8 cellular contexts compared by ENCODE assay signal in the genomic region with DNA sequence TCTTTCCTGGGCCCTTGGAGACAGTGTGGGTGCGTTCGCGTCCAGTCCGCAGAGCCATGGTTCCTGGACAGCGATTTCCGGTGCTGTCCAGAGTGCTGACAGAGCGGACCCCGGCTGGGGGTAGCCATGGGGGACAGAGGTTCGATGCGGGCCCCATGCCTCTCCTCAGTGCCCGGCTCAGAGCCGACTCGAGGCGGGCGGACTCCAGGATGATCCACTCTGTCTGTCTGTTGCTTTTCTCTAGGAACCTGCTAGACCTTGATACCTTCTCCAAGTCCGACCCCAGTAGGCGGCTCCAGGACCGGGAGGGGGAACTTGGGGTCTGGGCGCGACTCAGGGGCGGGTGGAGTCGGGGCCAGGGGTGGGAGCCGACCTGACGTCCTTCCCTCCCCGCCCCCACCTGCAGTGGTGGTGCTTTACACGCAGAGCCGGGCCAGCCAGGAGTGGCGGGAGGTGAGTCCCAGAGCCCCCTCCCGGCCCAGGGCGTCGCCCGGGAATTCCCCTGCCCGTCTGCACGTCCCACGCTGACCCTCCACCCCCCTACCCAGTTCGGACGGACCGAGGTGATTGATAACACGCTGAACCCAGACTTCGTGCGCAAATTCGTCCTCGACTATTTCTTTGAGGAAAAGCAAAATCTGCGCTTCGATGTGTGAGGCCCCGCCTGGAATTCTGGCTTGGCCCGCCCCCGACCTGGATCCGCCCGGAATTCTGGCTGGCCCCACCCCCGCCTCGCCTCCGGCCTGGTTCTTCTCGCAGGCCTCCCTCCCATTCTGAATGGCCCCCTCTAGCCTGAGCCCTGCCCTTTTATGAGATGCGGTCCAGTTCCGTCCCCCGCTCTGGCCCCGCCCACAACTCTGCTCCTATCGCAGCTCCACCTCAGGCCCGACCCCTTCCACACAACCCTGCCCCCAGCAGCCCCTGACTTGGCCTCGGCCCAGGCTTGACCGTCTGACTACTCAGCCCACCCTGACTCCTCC. TPM values are rescaled to one million over a fixed set of nuclear protein-coding genes. Genes with fewer than 3 reads are reported as not detected.
DNase-seq lines count a peak whose midpoint lies in the region; ATAC-seq, FAIRE-seq and TF ChIP-seq lines count a peak whose summit lies in the region.

No MANE protein-coding gene starts in this region.

- TF ChIP-seq POLR2A in H1 (IDR thresholded peaks at IDR 0.05; ENCODE audit: control extremely low read depth in 1 of 2, low read depth in 2 of 2, low read length in 2 of 2), result peak in 1 of 2 experiments; percentile 37; a peak in 2 of 3 replicates
- TF ChIP-seq POLR2A in vagina (IDR thresholded peaks at IDR 0.05), result no peak

- no peak overlapping the region for H3K56ac ChIP-seq in H1 (replicated peaks; ENCODE audit: insufficient read length, low read depth, low read length)

- H3K23ac ChIP-seq in H1 (ENCODE audit: insufficient read length), result no peak overlapping the region

- H2BK12ac ChIP-seq in H1 (ENCODE audit: low read depth, low read length), result no peak overlapping the region

- H3K18ac ChIP-seq in H1 (ENCODE audit: extremely low read depth, low read length), result no peak overlapping the region

- H3K79me2 ChIP-seq in H1 (ENCODE audit: control insufficient read depth in 1 of 2, insufficient read depth in 2 of 2, low read length in 2 of 2), result no peaks in the 10 kb centered on the region

- H3K23me2 ChIP-seq in H1 (ENCODE audit: low read depth, low read length), result peaks cover 15% of the 10 kb centered on the region; the same call in 1 of the 2 replicates

- H4K20me1 ChIP-seq in H1 (replicated peaks in 1 of 2; ENCODE audit: control insufficient read depth in 1 of 2, insufficient read depth in 2 of 2, low read length in 2 of 2), result peaks cover 0 to 6% of the 10 kb centered on the region in 2 experiments

- H3K9me3 ChIP-seq in RWPE2 (ENCODE audit: severe bottlenecking), result no peaks in the 10 kb centered on the region
- no peaks in the 10 kb centered on the region for H3K9me3 ChIP-seq in H1 (ENCODE audit: insufficient read depth in 2 of 2, low read depth in 1 of 2, low read length in 1 of 2)
- H3K9me3 ChIP-seq in vagina, result no peaks in the 10 kb centered on the region

- TF ChIP-seq EP300 in H1 (IDR thresholded peaks at IDR 0.05; ENCODE audit: borderline replicate concordance in 1 of 2, low read depth in 2 of 2, low read length in 2 of 2), result no peak; a peak in 1 of 3 replicates

- no peak overlapping the region for H3K27ac ChIP-seq in RWPE2 (ENCODE audit: poor library complexity, severe bottlenecking)
- H3K27ac ChIP-seq in H1 (ENCODE audit: low read depth, low read length), result no peak overlapping the region
- H3K27ac ChIP-seq in vagina, result no peak overlapping the region

- H3K4me3 Mint-ChIP-seq in mesothelial cell of epicardium, result peak overlapping the region; percentile 54

- peak overlapping the region in 1 of 4 experiments; percentile 41; a peak in 1 of 7 replicates for H3K9ac ChIP-seq in H1 (replicated peaks in 1 of 4; ENCODE audit: extremely low read depth in 1 of 4, low read depth in 3 of 4, low read length in 3 of 4)

- H3K14ac ChIP-seq in H1 (ENCODE audit: insufficient read length), result no peak overlapping the region

- no peak overlapping the region for H3K4ac ChIP-seq in H1 (replicated peaks; ENCODE audit: insufficient read length, low read depth, low read length)

- peaks cover 8% of the 10 kb centered on the region for H3K27me3 ChIP-seq in RWPE2 (ENCODE audit: insufficient read depth, poor library complexity, severe bottlenecking)
- H3K27me3 ChIP-seq in H1 (replicated peaks in 1 of 4; ENCODE audit: control insufficient read depth in 3 of 4, extremely low read depth in 1 of 4, insufficient read depth in 3 of 4, low read length in 3 of 4), result peaks cover 0 to 23% (median 11%) of the 10 kb centered on the region in 4 experiments; a peak in 5 of 7 replicates
- H3K27me3 ChIP-seq in vagina, result no peaks in the 10 kb centered on the region

- intact Hi-C loops in vagina (cut with DNase I), result no loop called here

- H2AK5ac ChIP-seq in H1 (ENCODE audit: low read depth, low read length), result no peak overlapping the region

- H3K4me1 ChIP-seq in RWPE2 (ENCODE audit: insufficient read depth, poor library complexity, severe bottlenecking) (no peaks in the 10 kb centered on the region), H1 (replicated peaks in 1 of 4; ENCODE audit: control insufficient read depth in 3 of 4, insufficient read depth in 4 of 4, low read length in 3 of 4) (peaks cover 0 to 9% (median 5%) of the 10 kb centered on the region in 4 experiments; a peak in 5 of 7 replicates), vagina (peaks cover 19% of the 10 kb centered on the region)

- H2BK15ac ChIP-seq in H1 (ENCODE audit: low read length), result no peak overlapping the region

- no peak overlapping the region for H2BK120ac ChIP-seq in H1 (replicated peaks; ENCODE audit: low read depth, low read length)

- TF ChIP-seq CTCF in RWPE2 (IDR thresholded peaks at IDR 0.05; ENCODE audit: poor library complexity, severe bottlenecking) (no peak), H1 (IDR thresholded peaks at IDR 0.05; ENCODE audit: control extremely low read depth in 1 of 3, insufficient read depth in 1 of 3, low read depth in 1 of 3, low read length in 3 of 3) (no peak), mesothelial cell of epicardium (IDR thresholded peaks at IDR 0.05; ENCODE audit: unreplicated experiment) (no peak), vagina (IDR thresholded peaks at IDR 0.05) (no peak)

- H4K8ac ChIP-seq in H1 (ENCODE audit: extremely low read depth, insufficient read depth, low read length), result peak overlapping the region; percentile 82; the same call in 1 of the 2 replicates

- H4K5ac ChIP-seq in H1 (ENCODE audit: insufficient read length, low read depth, low read length), result no peak overlapping the region

- 5% methylated on average over 32 of the region's 62 CpGs; no CpG with 5 or more reads in 1 of the 2 experiments for WGBS in H1 (ENCODE audit: extremely low coverage in 1 of 2, insufficient coverage in 1 of 2, insufficient read length in 1 of 2, insufficient replicate concordance in 2 of 2, low coverage in 1 of 2, low lambda C conversion rate in 2 of 2, missing lambda C conversion rate in 1 of 2), 2 experiments

- H3K4me1 Mint-ChIP-seq in mesothelial cell of epicardium, result peaks cover 8% of the 10 kb centered on the region

- FAIRE-seq in H1 (lab: Jason Lieb, UNC), result peak; percentile 69

- peak; percentile 67 for ATAC-seq in RWPE2 (ENCODE audit: low read depth)

- peaks cover 55% of the 10 kb centered on the region for H3K27me3 Mint-ChIP-seq in mesothelial cell of epicardium (ENCODE audit: low read depth)

- H3K27ac Mint-ChIP-seq in mesothelial cell of epicardium, result no peak overlapping the region

- H3K9me3 Mint-ChIP-seq in mesothelial cell of epicardium, result no peaks in the 10 kb centered on the region

- H3K4me2 ChIP-seq in H1 (ENCODE audit: insufficient read depth in 1 of 2, low read depth in 2 of 2, low read length in 2 of 2), result peak overlapping the region; percentile 90 to 98

- POLR2A ChIA-PET in H1 (lab: Charles Lee; ENCODE audit: partially characterized antibody), result interaction anchor here (0.6 to 1.7 kb wide), 7 partner anchors 11 to 234 kb away, joined by 3 to 7 read pairs (median 4); a partner anchor contains a TSS

- TF ChIP-seq RAD21 in H1 (IDR thresholded peaks at IDR 0.05 in 1 of 2, conservative IDR thresholded peaks at IDR 0.05 in 1 of 2; ENCODE audit: low read depth in 2 of 2, low read length in 2 of 2), result no peak

- no peak overlapping the region for H2BK5ac ChIP-seq in H1 (ENCODE audit: low read depth, low read length)

- H3K36me3 ChIP-seq in RWPE2 (ENCODE audit: low read depth), result no peaks in the 10 kb centered on the region
- no peaks in the 10 kb centered on the region; a peak in 2 of 8 replicates for H3K36me3 ChIP-seq in H1 (ENCODE audit: control insufficient read depth in 2 of 4, insufficient read depth in 4 of 4, low read length in 3 of 4)
- peaks cover 0 to 12% of the 10 kb centered on the region in 2 donors for H3K36me3 ChIP-seq in vagina

- H2BK20ac ChIP-seq in H1 (ENCODE audit: low read length), result no peak overlapping the region

- CTCF ChIA-PET in H1 (lab: Charles Lee; ENCODE audit: partially characterized antibody), result interaction anchor here (1.7 to 7.7 kb wide), 2 partner anchors 22 kb away, joined by 9 to 43 read pairs; no protein-coding TSS in a partner anchor

- DNase-seq in NCI-H748 (lab: John Stamatoyannopoulos, UW; ENCODE audit: unreplicated experiment) (peak; percentile 81), NCI-H748 treated with DMSO at 0.1 percent for 48 hours (lab: John Stamatoyannopoulos, UW) (no peak), RWPE2 (ENCODE audit: low spot score) (no peak), H1 (ENCODE audit: low read depth in 1 of 2, low spot score in 2 of 2) (peak; percentile 90 to 96), mesothelial cell of epicardium (ENCODE audit: low spot score in 2 of 2, unreplicated experiment in 2 of 2) (peak; percentile 42 to 73), vagina (ENCODE audit: extremely low spot score in 2 of 2) (no peak), GM19240 (ENCODE audit: insufficient read length, low spot score) (no peak)
- no peak for DNase-seq in effector CD4-positive, alpha-beta T cell

- H3K4me3 ChIP-seq in RWPE2 (ENCODE audit: severe bottlenecking), result peak overlapping the region; percentile 9
- H3K4me3 ChIP-seq in H1 (ENCODE audit: extremely low read depth in 1 of 4, insufficient read depth in 2 of 4, low read depth in 3 of 4, low read length in 4 of 4), result peak overlapping the region; percentile 55 to 66 (median 60); a peak in 7 of 8 replicates
- peak overlapping the region; percentile 22 to 30 for H3K4me3 ChIP-seq in vagina

- no peaks in the 10 kb centered on the region for H3K79me1 ChIP-seq in H1 (ENCODE audit: low read depth, low read length)

- no peak overlapping the region for H2AFZ ChIP-seq in H1 (ENCODE audit: low read length)

- H4K91ac ChIP-seq in H1 (replicated peaks; ENCODE audit: insufficient read length, low read length), result peak overlapping the region; percentile 52

- H3K36me3 Mint-ChIP-seq in mesothelial cell of epicardium, result peaks cover 15% of the 10 kb centered on the region

RNA-seq across cellular contexts. Expression of a gene that starts 1.0 kb away (rescaled TPM):
- total RNA-seq in H1 (2021; fragmentation: NEBNext Ultra II Directional; extraction: Animal tissue kit (Norgen Biotek cat#: 25700)), result 4.4 and 4.8 TPM in 2 replicates
- polyA plus RNA-seq in H1 (2011; rRNA removed), result 6.0 and 7.1 TPM in 2 replicates
- 6.7 TPM for polyA plus RNA-seq in H1 (2011; cell fraction: cytosol; rRNA removed)
- polyA plus RNA-seq in H1 (2011; cell fraction: nucleus; rRNA removed), result 24.1 TPM
- polyA plus RNA-seq in H1 (2012, experiment 1 of 2), result 5.7 to 9.0 TPM (median 7.4 TPM) in 4 replicates
- polyA plus RNA-seq in H1 (2012, experiment 2 of 2), result 4.7 TPM
- 3.6 TPM for polyA plus RNA-seq in H1 (2013, experiment 1 of 2)
- polyA plus RNA-seq in H1 (2013, experiment 2 of 2), result 3.5 TPM
- 5.5 and 6.8 TPM in 2 replicates for polyA minus RNA-seq in H1 (2011; rRNA and poly(A)+ RNA removed)
- polyA minus RNA-seq in H1 (2011; cell fraction: cytosol; rRNA and poly(A)+ RNA removed), result 2.9 TPM
- polyA minus RNA-seq in H1 (2011; cell fraction: nucleus; rRNA and poly(A)+ RNA removed), result 1.7 TPM
- total RNA-seq in mesothelial cell of epicardium, result 0.42 TPM in 1 of 3 replicates, not detected in the others
- not detected for total RNA-seq in vagina

RNA-seq across cellular contexts. Expression of a gene that starts 26.9 kb away (rescaled TPM):
- total RNA-seq in H1 (2021; fragmentation: NEBNext Ultra II Directional; extraction: Animal tissue kit (Norgen Biotek cat#: 25700)), result 21.7 and 27.7 TPM in 2 replicates
- 11.3 and 16.3 TPM in 2 replicates for polyA plus RNA-seq in H1 (2011; rRNA removed)
- 16.2 TPM for polyA plus RNA-seq in H1 (2011; cell fraction: cytosol; rRNA removed)
- polyA plus RNA-seq in H1 (2011; cell fraction: nucleus; rRNA removed), result 39.8 TPM
- polyA plus RNA-seq in H1 (2012, experiment 1 of 2), result 14.0 to 20.6 TPM (median 19.7 TPM) in 4 replicates
- polyA plus RNA-seq in H1 (2012, experiment 2 of 2), result 9.8 TPM
- 12.4 TPM for polyA plus RNA-seq in H1 (2013, experiment 1 of 2)
- polyA plus RNA-seq in H1 (2013, experiment 2 of 2), result 11.0 TPM
- polyA minus RNA-seq in H1 (2011; rRNA and poly(A)+ RNA removed), result 13.9 and 19.8 TPM in 2 replicates
- 16.2 TPM for polyA minus RNA-seq in H1 (2011; cell fraction: cytosol; rRNA and poly(A)+ RNA removed)
- polyA minus RNA-seq in H1 (2011; cell fraction: nucleus; rRNA and poly(A)+ RNA removed), result 21.4 TPM
- 24.1 to 27.1 TPM (median 26.6 TPM) in 3 replicates for total RNA-seq in mesothelial cell of epicardium
- total RNA-seq in vagina, result 16.9 TPM

RNA-seq across cellular contexts. Expression of a gene that starts 45.1 kb away (rescaled TPM):
- total RNA-seq in H1 (2021; fragmentation: NEBNext Ultra II Directional; extraction: Animal tissue kit (Norgen Biotek cat#: 25700)), result 29.6 and 31.2 TPM in 2 replicates
- 46.8 and 58.1 TPM in 2 replicates for polyA plus RNA-seq in H1 (2011; rRNA removed)
- 43.7 TPM for polyA plus RNA-seq in H1 (2011; cell fraction: cytosol; rRNA removed)
- 68.1 TPM for polyA plus RNA-seq in H1 (2011; cell fraction: nucleus; rRNA removed)
- polyA plus RNA-seq in H1 (2012, experiment 1 of 2), result 27.5 to 32.7 TPM (median 30.0 TPM) in 4 replicates
- polyA plus RNA-seq in H1 (2012, experiment 2 of 2), result 32.6 TPM
- polyA plus RNA-seq in H1 (2013, experiment 1 of 2), result 35.1 TPM
- 33.4 TPM for polyA plus RNA-seq in H1 (2013, experiment 2 of 2)
- polyA minus RNA-seq in H1 (2011; rRNA and poly(A)+ RNA removed), result 75.8 and 82.3 TPM in 2 replicates
- polyA minus RNA-seq in H1 (2011; cell fraction: cytosol; rRNA and poly(A)+ RNA removed), result 31.4 TPM
- 70.6 TPM for polyA minus RNA-seq in H1 (2011; cell fraction: nucleus; rRNA and poly(A)+ RNA removed)
- total RNA-seq in mesothelial cell of epicardium (37.2 to 51.0 TPM (median 46.0 TPM) in 3 replicates), vagina (51.6 TPM)

RNA-seq across cellular contexts. Expression of a gene that starts 55.3 kb away (rescaled TPM):
- total RNA-seq in H1 (2021; fragmentation: NEBNext Ultra II Directional; extraction: Animal tissue kit (Norgen Biotek cat#: 25700)), result 46.2 and 47.6 TPM in 2 replicates
- polyA plus RNA-seq in H1 (2011; rRNA removed), result 55.3 and 58.0 TPM in 2 replicates
- 52.0 TPM for polyA plus RNA-seq in H1 (2011; cell fraction: cytosol; rRNA removed)
- 56.4 TPM for polyA plus RNA-seq in H1 (2011; cell fraction: nucleus; rRNA removed)
- 42.7 to 53.2 TPM (median 52.7 TPM) in 4 replicates for polyA plus RNA-seq in H1 (2012, experiment 1 of 2)
- 61.6 TPM for polyA plus RNA-seq in H1 (2012, experiment 2 of 2)
- 22.3 TPM for polyA plus RNA-seq in H1 (2013, experiment 1 of 2)
- 21.8 TPM for polyA plus RNA-seq in H1 (2013, experiment 2 of 2)
- 42.2 and 52.5 TPM in 2 replicates for polyA minus RNA-seq in H1 (2011; rRNA and poly(A)+ RNA removed)
- polyA minus RNA-seq in H1 (2011; cell fraction: cytosol; rRNA and poly(A)+ RNA removed), result 24.7 TPM
- polyA minus RNA-seq in H1 (2011; cell fraction: nucleus; rRNA and poly(A)+ RNA removed), result 34.0 TPM
- total RNA-seq in mesothelial cell of epicardium (32.6 to 34.9 TPM (median 34.6 TPM) in 3 replicates), vagina (25.8 TPM)

Comparison
In these comparisons a context has a peak if more than half of its experiments do, and no peak if none do; other contexts are left out.
1. DNase-seq: peak in NCI-H748 (single experiment), H1 (2 of 2) and mesothelial cell of epicardium (2 of 2); none in NCI-H748 treated with DMSO at 0.1 percent for 48 hours (single experiment), RWPE2 (single experiment), vagina (0 of 2), GM19240 (single experiment) and effector CD4-positive, alpha-beta T cell (single experiment).
2. H3K4me3 ChIP-seq: peak in every context shown above with its lines; median percentile 60 in H1; 26 in vagina; 9 in RWPE2.